Comparison of ENCODE assay signal across 1 cellular context in genomic region chr3:39809181-39809994, GRCh38.
TF ChIP-seq lines count a peak whose summit lies in the region.

Gene MYRIP (plus strand): TSS chr3:39809609. CDS start chr3:39900817, 91,208 bp downstream.

TF ChIP-seq in HepG2, 621 proteins besides CTCF, POLR2A, EP300 and RAD21 (continued from another document and continues in another):
- TF ChIP-seq, protein P1, sequence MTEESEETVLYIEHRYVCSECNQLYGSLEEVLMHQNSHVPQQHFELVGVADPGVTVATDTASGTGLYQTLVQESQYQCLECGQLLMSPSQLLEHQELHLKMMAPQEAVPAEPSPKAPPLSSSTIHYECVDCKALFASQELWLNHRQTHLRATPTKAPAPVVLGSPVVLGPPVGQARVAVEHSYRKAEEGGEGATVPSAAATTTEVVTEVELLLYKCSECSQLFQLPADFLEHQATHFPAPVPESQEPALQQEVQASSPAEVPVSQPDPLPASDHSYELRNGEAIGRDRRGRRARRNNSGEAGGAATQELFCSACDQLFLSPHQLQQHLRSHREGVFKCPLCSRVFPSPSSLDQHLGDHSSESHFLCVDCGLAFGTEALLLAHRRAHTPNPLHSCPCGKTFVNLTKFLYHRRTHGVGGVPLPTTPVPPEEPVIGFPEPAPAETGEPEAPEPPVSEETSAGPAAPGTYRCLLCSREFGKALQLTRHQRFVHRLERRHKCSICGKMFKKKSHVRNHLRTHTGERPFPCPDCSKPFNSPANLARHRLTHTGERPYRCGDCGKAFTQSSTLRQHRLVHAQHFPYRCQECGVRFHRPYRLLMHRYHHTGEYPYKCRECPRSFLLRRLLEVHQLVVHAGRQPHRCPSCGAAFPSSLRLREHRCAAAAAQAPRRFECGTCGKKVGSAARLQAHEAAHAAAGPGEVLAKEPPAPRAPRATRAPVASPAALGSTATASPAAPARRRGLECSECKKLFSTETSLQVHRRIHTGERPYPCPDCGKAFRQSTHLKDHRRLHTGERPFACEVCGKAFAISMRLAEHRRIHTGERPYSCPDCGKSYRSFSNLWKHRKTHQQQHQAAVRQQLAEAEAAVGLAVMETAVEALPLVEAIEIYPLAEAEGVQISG (CRISPR knock-in tag; IDR thresholded peaks at IDR 0.05): peak; percentile 59; the same call in 1 of the 2 replicates
- TF ChIP-seq NFIB (CRISPR knock-in tag; IDR thresholded peaks at IDR 0.05; ENCODE audit: borderline replicate concordance) (no peak), MEF2D (CRISPR knock-in tag; IDR thresholded peaks at IDR 0.05) (no peak), FOSL1 (CRISPR knock-in tag; IDR thresholded peaks at IDR 0.05; ENCODE audit: borderline replicate concordance) (no peak), PHF8 (CRISPR knock-in tag; IDR thresholded peaks at IDR 0.05) (0 out of 2 replicates have a peak, but pooled peaks have one; percentile 32), ZNF441 (CRISPR knock-in tag; IDR thresholded peaks at IDR 0.05; ENCODE audit: borderline replicate concordance) (no peak), ZNF780A (CRISPR knock-in tag; IDR thresholded peaks at IDR 0.05) (no peak), ZFX (CRISPR knock-in tag; IDR thresholded peaks at IDR 0.05; ENCODE audit: low read depth) (no peak), ZNF232 (CRISPR knock-in tag; IDR thresholded peaks at IDR 0.05; ENCODE audit: borderline replicate concordance) (no peak), GZF1 (CRISPR knock-in tag; IDR thresholded peaks at IDR 0.05) (no peak), ZNF547 (CRISPR knock-in tag; IDR thresholded peaks at IDR 0.05) (peak; percentile 71), ZNF816 (CRISPR knock-in tag; IDR thresholded peaks at IDR 0.05; ENCODE audit: borderline replicate concordance) (no peak), SAFB2 (CRISPR knock-in tag; IDR thresholded peaks at IDR 0.05; ENCODE audit: borderline replicate concordance, low read depth) (no peak), PBX2 (CRISPR knock-in tag; IDR thresholded peaks at IDR 0.05) (no peak), MAF1 (CRISPR knock-in tag; IDR thresholded peaks at IDR 0.05; ENCODE audit: borderline replicate concordance) (no peak), ZNF556 (CRISPR knock-in tag; IDR thresholded peaks at IDR 0.05; ENCODE audit: borderline replicate concordance) (peak; percentile 50; the same call in 1 of the 2 replicates), CREB1 (IDR thresholded peaks at IDR 0.05) (no peak), CREB1 (CRISPR knock-in tag; IDR thresholded peaks at IDR 0.05) (no peak), ZNF101 (CRISPR knock-in tag; IDR thresholded peaks at IDR 0.05; ENCODE audit: borderline replicate concordance, low read depth) (no peak), HOXA3 (CRISPR knock-in tag; IDR thresholded peaks at IDR 0.05) (peak; percentile 62), ZNF512 (CRISPR knock-in tag; IDR thresholded peaks at IDR 0.05) (no peak), ZNF430 (CRISPR knock-in tag; IDR thresholded peaks at IDR 0.05) (no peak), MIER3 (CRISPR knock-in tag; IDR thresholded peaks at IDR 0.05; ENCODE audit: borderline replicate concordance) (no peak), PRDM4 (CRISPR knock-in tag; IDR thresholded peaks at IDR 0.05; ENCODE audit: borderline replicate concordance) (no peak), NFATC3 (CRISPR knock-in tag; IDR thresholded peaks at IDR 0.05) (no peak), ZNF616 (CRISPR knock-in tag; IDR thresholded peaks at IDR 0.05; ENCODE audit: low read depth) (0 out of 2 replicates have a peak, but pooled peaks have one; percentile 59), SAP130 (CRISPR knock-in tag; IDR thresholded peaks at IDR 0.05; ENCODE audit: low read depth) (no peak), CERS6 (CRISPR knock-in tag; IDR thresholded peaks at IDR 0.05) (no peak), ZNF503 (CRISPR knock-in tag; IDR thresholded peaks at IDR 0.05) (no peak), XRCC5 (optimal IDR thresholded peaks at IDR 0.05; ENCODE audit: low read length) (no peak), SIX4 (CRISPR knock-in tag; IDR thresholded peaks at IDR 0.05) (no peak), PITX1 (CRISPR knock-in tag; IDR thresholded peaks at IDR 0.05) (no peak), KDM1A (CRISPR knock-in tag; IDR thresholded peaks at IDR 0.05) (no peak), THAP8 (CRISPR knock-in tag; IDR thresholded peaks at IDR 0.05; ENCODE audit: borderline replicate concordance) (0 out of 2 replicates have a peak, but pooled peaks have one; percentile 9), ZSCAN12 (CRISPR knock-in tag; IDR thresholded peaks at IDR 0.05) (no peak), ZNF367 (CRISPR knock-in tag; IDR thresholded peaks at IDR 0.05; ENCODE audit: borderline replicate concordance) (no peak; the same call in 1 of the 2 replicates), SIX1 (CRISPR knock-in tag; IDR thresholded peaks at IDR 0.05; ENCODE audit: borderline replicate concordance) (no peak), ETS1 (CRISPR knock-in tag; IDR thresholded peaks at IDR 0.05) (no peak), ZNF552 (CRISPR knock-in tag; IDR thresholded peaks at IDR 0.05; ENCODE audit: borderline replicate concordance) (no peak), ARNT (IDR thresholded peaks at IDR 0.05) (no peak)
- TF ChIP-seq, protein P2, sequence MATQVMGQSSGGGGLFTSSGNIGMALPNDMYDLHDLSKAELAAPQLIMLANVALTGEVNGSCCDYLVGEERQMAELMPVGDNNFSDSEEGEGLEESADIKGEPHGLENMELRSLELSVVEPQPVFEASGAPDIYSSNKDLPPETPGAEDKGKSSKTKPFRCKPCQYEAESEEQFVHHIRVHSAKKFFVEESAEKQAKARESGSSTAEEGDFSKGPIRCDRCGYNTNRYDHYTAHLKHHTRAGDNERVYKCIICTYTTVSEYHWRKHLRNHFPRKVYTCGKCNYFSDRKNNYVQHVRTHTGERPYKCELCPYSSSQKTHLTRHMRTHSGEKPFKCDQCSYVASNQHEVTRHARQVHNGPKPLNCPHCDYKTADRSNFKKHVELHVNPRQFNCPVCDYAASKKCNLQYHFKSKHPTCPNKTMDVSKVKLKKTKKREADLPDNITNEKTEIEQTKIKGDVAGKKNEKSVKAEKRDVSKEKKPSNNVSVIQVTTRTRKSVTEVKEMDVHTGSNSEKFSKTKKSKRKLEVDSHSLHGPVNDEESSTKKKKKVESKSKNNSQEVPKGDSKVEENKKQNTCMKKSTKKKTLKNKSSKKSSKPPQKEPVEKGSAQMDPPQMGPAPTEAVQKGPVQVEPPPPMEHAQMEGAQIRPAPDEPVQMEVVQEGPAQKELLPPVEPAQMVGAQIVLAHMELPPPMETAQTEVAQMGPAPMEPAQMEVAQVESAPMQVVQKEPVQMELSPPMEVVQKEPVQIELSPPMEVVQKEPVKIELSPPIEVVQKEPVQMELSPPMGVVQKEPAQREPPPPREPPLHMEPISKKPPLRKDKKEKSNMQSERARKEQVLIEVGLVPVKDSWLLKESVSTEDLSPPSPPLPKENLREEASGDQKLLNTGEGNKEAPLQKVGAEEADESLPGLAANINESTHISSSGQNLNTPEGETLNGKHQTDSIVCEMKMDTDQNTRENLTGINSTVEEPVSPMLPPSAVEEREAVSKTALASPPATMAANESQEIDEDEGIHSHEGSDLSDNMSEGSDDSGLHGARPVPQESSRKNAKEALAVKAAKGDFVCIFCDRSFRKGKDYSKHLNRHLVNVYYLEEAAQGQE (IDR thresholded peaks at IDR 0.05; ENCODE audit: borderline replicate concordance in 1 of 2, low read depth in 1 of 2, low read length in 2 of 2): no peak
- TF ChIP-seq, protein P3, sequence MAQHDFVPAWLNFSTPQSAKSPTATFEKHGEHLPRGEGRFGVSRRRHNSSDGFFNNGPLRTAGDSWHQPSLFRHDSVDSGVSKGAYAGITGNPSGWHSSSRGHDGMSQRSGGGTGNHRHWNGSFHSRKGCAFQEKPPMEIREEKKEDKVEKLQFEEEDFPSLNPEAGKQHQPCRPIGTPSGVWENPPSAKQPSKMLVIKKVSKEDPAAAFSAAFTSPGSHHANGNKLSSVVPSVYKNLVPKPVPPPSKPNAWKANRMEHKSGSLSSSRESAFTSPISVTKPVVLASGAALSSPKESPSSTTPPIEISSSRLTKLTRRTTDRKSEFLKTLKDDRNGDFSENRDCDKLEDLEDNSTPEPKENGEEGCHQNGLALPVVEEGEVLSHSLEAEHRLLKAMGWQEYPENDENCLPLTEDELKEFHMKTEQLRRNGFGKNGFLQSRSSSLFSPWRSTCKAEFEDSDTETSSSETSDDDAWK (CRISPR knock-in tag; IDR thresholded peaks at IDR 0.05): no peak
- TF ChIP-seq, protein P4, sequence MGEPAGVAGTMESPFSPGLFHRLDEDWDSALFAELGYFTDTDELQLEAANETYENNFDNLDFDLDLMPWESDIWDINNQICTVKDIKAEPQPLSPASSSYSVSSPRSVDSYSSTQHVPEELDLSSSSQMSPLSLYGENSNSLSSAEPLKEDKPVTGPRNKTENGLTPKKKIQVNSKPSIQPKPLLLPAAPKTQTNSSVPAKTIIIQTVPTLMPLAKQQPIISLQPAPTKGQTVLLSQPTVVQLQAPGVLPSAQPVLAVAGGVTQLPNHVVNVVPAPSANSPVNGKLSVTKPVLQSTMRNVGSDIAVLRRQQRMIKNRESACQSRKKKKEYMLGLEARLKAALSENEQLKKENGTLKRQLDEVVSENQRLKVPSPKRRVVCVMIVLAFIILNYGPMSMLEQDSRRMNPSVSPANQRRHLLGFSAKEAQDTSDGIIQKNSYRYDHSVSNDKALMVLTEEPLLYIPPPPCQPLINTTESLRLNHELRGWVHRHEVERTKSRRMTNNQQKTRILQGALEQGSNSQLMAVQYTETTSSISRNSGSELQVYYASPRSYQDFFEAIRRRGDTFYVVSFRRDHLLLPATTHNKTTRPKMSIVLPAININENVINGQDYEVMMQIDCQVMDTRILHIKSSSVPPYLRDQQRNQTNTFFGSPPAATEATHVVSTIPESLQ (CRISPR knock-in tag; conservative IDR thresholded peaks at IDR 0.05): no peak
